ENCODE assay signal across 2 cellular contexts in the genomic region with DNA sequence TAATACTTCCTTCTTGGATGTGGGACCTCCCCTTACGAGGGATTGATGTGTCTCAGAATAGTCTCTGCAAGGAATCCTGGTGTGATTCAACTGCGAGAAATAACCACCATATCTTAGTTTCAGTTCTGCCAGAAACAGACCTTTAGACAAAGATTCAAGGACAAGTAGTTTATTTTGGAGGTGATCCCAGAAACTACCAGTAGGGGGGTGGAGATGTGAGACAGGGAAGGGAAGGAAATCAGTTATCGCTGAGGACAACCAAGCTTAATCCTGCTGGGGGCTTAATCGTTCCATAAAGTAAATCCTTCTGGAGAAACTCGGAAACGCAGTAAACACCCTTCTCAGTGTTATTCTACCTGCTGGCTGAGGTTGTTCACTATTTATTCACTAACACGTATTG.
TF ChIP-seq lines count a peak whose summit lies in the region.

No MANE protein-coding gene starts in this region.

TF ChIP-seq in GM23338, 12 proteins besides CTCF, POLR2A, EP300 and RAD21:
- TF ChIP-seq EZH2phosphoT487 (IDR thresholded peaks at IDR 0.05; ENCODE audit: unreplicated experiment) (no peak), CREB1 (CRISPR knock-in tag; IDR thresholded peaks at IDR 0.05; ENCODE audit: low read depth) (no peak), JUNB (IDR thresholded peaks at IDR 0.05; ENCODE audit: unreplicated experiment) (no peak), EZH2 (IDR thresholded peaks at IDR 0.05; ENCODE audit: low read depth, unreplicated experiment) (no peak), NANOG (IDR thresholded peaks at IDR 0.05; ENCODE audit: borderline replicate concordance) (no peak), ZNF114 (CRISPR knock-in tag; IDR thresholded peaks at IDR 0.05) (no peak), STAT1 (IDR thresholded peaks at IDR 0.05; ENCODE audit: unreplicated experiment) (no peak)
- TF ChIP-seq, protein P1, sequence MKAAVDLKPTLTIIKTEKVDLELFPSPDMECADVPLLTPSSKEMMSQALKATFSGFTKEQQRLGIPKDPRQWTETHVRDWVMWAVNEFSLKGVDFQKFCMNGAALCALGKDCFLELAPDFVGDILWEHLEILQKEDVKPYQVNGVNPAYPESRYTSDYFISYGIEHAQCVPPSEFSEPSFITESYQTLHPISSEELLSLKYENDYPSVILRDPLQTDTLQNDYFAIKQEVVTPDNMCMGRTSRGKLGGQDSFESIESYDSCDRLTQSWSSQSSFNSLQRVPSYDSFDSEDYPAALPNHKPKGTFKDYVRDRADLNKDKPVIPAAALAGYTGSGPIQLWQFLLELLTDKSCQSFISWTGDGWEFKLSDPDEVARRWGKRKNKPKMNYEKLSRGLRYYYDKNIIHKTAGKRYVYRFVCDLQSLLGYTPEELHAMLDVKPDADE (IDR thresholded peaks at IDR 0.05), result no peak
- TF ChIP-seq, protein P2, sequence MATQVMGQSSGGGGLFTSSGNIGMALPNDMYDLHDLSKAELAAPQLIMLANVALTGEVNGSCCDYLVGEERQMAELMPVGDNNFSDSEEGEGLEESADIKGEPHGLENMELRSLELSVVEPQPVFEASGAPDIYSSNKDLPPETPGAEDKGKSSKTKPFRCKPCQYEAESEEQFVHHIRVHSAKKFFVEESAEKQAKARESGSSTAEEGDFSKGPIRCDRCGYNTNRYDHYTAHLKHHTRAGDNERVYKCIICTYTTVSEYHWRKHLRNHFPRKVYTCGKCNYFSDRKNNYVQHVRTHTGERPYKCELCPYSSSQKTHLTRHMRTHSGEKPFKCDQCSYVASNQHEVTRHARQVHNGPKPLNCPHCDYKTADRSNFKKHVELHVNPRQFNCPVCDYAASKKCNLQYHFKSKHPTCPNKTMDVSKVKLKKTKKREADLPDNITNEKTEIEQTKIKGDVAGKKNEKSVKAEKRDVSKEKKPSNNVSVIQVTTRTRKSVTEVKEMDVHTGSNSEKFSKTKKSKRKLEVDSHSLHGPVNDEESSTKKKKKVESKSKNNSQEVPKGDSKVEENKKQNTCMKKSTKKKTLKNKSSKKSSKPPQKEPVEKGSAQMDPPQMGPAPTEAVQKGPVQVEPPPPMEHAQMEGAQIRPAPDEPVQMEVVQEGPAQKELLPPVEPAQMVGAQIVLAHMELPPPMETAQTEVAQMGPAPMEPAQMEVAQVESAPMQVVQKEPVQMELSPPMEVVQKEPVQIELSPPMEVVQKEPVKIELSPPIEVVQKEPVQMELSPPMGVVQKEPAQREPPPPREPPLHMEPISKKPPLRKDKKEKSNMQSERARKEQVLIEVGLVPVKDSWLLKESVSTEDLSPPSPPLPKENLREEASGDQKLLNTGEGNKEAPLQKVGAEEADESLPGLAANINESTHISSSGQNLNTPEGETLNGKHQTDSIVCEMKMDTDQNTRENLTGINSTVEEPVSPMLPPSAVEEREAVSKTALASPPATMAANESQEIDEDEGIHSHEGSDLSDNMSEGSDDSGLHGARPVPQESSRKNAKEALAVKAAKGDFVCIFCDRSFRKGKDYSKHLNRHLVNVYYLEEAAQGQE (IDR thresholded peaks at IDR 0.05; ENCODE audit: unreplicated experiment), result no peak
- TF ChIP-seq, protein P3, sequence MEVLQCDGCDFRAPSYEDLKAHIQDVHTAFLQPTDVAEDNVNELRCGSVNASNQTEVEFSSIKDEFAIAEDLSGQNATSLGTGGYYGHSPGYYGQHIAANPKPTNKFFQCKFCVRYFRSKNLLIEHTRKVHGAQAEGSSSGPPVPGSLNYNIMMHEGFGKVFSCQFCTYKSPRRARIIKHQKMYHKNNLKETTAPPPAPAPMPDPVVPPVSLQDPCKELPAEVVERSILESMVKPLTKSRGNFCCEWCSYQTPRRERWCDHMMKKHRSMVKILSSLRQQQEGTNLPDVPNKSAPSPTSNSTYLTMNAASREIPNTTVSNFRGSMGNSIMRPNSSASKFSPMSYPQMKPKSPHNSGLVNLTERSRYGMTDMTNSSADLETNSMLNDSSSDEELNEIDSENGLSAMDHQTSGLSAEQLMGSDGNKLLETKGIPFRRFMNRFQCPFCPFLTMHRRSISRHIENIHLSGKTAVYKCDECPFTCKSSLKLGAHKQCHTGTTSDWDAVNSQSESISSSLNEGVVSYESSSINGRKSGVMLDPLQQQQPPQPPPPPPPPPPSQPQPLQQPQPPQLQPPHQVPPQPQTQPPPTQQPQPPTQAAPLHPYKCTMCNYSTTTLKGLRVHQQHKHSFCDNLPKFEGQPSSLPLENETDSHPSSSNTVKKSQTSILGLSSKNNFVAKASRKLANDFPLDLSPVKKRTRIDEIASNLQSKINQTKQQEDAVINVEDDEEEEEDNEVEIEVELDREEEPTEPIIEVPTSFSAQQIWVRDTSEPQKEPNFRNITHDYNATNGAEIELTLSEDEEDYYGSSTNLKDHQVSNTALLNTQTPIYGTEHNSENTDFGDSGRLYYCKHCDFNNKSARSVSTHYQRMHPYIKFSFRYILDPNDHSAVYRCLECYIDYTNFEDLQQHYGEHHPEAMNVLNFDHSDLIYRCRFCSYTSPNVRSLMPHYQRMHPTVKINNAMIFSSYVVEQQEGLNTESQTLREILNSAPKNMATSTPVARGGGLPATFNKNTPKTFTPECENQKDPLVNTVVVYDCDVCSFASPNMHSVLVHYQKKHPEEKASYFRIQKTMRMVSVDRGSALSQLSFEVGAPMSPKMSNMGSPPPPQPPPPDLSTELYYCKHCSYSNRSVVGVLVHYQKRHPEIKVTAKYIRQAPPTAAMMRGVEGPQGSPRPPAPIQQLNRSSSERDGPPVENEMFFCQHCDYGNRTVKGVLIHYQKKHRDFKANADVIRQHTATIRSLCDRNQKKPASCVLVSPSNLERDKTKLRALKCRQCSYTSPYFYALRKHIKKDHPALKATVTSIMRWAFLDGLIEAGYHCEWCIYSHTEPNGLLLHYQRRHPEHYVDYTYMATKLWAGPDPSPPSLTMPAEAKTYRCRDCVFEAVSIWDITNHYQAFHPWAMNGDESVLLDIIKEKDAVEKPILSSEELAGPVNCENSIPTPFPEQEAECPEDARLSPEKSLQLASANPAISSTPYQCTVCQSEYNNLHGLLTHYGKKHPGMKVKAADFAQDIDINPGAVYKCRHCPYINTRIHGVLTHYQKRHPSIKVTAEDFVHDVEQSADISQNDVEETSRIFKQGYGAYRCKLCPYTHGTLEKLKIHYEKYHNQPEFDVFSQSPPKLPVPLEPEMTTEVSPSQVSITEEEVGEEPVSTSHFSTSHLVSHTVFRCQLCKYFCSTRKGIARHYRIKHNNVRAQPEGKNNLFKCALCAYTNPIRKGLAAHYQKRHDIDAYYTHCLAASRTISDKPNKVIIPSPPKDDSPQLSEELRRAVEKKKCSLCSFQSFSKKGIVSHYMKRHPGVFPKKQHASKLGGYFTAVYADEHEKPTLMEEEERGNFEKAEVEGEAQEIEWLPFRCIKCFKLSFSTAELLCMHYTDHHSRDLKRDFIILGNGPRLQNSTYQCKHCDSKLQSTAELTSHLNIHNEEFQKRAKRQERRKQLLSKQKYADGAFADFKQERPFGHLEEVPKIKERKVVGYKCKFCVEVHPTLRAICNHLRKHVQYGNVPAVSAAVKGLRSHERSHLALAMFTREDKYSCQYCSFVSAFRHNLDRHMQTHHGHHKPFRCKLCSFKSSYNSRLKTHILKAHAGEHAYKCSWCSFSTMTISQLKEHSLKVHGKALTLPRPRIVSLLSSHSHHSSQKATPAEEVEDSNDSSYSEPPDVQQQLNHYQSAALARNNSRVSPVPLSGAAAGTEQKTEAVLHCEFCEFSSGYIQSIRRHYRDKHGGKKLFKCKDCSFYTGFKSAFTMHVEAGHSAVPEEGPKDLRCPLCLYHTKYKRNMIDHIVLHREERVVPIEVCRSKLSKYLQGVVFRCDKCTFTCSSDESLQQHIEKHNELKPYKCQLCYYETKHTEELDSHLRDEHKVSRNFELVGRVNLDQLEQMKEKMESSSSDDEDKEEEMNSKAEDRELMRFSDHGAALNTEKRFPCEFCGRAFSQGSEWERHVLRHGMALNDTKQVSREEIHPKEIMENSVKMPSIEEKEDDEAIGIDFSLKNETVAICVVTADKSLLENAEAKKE (CRISPR knock-in tag; IDR thresholded peaks at IDR 0.05), result no peak

TF ChIP-seq in SK-N-SH, 30 proteins besides CTCF, POLR2A, EP300 and RAD21:
- TF ChIP-seq NFIC (IDR thresholded peaks at IDR 0.05; ENCODE audit: borderline replicate concordance), result no peak
- TF ChIP-seq, protein P4, sequence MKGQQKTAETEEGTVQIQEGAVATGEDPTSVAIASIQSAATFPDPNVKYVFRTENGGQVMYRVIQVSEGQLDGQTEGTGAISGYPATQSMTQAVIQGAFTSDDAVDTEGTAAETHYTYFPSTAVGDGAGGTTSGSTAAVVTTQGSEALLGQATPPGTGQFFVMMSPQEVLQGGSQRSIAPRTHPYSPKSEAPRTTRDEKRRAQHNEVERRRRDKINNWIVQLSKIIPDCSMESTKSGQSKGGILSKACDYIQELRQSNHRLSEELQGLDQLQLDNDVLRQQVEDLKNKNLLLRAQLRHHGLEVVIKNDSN (IDR thresholded peaks at IDR 0.05; ENCODE audit: borderline replicate concordance, low read depth), result no peak
- TF ChIP-seq, protein P5, sequence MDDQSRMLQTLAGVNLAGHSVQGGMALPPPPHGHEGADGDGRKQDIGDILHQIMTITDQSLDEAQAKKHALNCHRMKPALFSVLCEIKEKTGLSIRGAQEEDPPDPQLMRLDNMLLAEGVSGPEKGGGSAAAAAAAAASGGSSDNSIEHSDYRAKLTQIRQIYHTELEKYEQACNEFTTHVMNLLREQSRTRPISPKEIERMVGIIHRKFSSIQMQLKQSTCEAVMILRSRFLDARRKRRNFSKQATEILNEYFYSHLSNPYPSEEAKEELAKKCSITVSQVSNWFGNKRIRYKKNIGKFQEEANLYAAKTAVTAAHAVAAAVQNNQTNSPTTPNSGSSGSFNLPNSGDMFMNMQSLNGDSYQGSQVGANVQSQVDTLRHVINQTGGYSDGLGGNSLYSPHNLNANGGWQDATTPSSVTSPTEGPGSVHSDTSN (IDR thresholded peaks at IDR 0.05), result no peak
- TF ChIP-seq, protein P6, sequence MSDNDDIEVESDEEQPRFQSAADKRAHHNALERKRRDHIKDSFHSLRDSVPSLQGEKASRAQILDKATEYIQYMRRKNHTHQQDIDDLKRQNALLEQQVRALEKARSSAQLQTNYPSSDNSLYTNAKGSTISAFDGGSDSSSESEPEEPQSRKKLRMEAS (IDR thresholded peaks at IDR 0.05; ENCODE audit: low read depth), result no peak
- TF ChIP-seq TCF12 (IDR thresholded peaks at IDR 0.05), result no peak
- TF ChIP-seq NRF1 (IDR thresholded peaks at IDR 0.05; ENCODE audit: low read depth, low read length), result no peak
- no peak for TF ChIP-seq FOXM1 (IDR thresholded peaks at IDR 0.05; ENCODE audit: low read depth)
- no peak for TF ChIP-seq SIN3A (IDR thresholded peaks at IDR 0.05; ENCODE audit: borderline replicate concordance, low read depth, low read length)
- TF ChIP-seq POLR2AphosphoS5 (IDR thresholded peaks at IDR 0.05; ENCODE audit: low read depth, low read length), result no peak
- no peak for TF ChIP-seq FOSL2 (IDR thresholded peaks at IDR 0.05; ENCODE audit: borderline replicate concordance, low read depth)
